Comparison of ENCODE assay signal across 1 cellular context in genomic region chr19:13150187-13150918, GRCh38.
TF ChIP-seq lines count a peak whose summit lies in the region.

IER2 (plus strand) TSS chr19:13150411; CDS start chr19:13153187, 2,776 bp downstream.
STX10 (minus strand) TSS chr19:13150375; CDS start chr19:13150173, 202 bp downstream.

TF ChIP-seq in HepG2, 621 proteins besides CTCF, POLR2A, EP300 and RAD21 (continued from another document and continues in another):
- no peak for TF ChIP-seq SNAPC4 (CRISPR knock-in tag; IDR thresholded peaks at IDR 0.05)
- TF ChIP-seq, protein P1, sequence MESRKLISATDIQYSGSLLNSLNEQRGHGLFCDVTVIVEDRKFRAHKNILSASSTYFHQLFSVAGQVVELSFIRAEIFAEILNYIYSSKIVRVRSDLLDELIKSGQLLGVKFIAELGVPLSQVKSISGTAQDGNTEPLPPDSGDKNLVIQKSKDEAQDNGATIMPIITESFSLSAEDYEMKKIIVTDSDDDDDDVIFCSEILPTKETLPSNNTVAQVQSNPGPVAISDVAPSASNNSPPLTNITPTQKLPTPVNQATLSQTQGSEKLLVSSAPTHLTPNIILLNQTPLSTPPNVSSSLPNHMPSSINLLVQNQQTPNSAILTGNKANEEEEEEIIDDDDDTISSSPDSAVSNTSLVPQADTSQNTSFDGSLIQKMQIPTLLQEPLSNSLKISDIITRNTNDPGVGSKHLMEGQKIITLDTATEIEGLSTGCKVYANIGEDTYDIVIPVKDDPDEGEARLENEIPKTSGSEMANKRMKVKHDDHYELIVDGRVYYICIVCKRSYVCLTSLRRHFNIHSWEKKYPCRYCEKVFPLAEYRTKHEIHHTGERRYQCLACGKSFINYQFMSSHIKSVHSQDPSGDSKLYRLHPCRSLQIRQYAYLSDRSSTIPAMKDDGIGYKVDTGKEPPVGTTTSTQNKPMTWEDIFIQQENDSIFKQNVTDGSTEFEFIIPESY (CRISPR knock-in tag; IDR thresholded peaks at IDR 0.05), result peak; percentile 69
- TF ChIP-seq, protein P2, sequence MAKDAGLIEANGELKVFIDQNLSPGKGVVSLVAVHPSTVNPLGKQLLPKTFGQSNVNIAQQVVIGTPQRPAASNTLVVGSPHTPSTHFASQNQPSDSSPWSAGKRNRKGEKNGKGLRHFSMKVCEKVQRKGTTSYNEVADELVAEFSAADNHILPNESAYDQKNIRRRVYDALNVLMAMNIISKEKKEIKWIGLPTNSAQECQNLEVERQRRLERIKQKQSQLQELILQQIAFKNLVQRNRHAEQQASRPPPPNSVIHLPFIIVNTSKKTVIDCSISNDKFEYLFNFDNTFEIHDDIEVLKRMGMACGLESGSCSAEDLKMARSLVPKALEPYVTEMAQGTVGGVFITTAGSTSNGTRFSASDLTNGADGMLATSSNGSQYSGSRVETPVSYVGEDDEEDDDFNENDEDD (CRISPR knock-in tag; IDR thresholded peaks at IDR 0.05; ENCODE audit: borderline replicate concordance), result peak; percentile 56; the same call in 1 of the 2 replicates
- TF ChIP-seq TARDBP (CRISPR knock-in tag; IDR thresholded peaks at IDR 0.05), result peak; percentile 94
- TF ChIP-seq FOXO1 (CRISPR knock-in tag; IDR thresholded peaks at IDR 0.05), result peak; percentile 68
- TF ChIP-seq NR2F6 (IDR thresholded peaks at IDR 0.05), result peak; percentile 54
- peak; percentile 86 for TF ChIP-seq NR2F6 (CRISPR knock-in tag; IDR thresholded peaks at IDR 0.05)
- TF ChIP-seq, protein P3, sequence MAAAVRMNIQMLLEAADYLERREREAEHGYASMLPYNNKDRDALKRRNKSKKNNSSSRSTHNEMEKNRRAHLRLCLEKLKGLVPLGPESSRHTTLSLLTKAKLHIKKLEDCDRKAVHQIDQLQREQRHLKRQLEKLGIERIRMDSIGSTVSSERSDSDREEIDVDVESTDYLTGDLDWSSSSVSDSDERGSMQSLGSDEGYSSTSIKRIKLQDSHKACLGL (CRISPR knock-in tag; IDR thresholded peaks at IDR 0.05), result peak; percentile 18; the same call in 1 of the 2 replicates
- TF ChIP-seq HOXD1 (CRISPR knock-in tag; IDR thresholded peaks at IDR 0.05), result no peak
- peak; percentile 82; the same call in 1 of the 2 replicates for TF ChIP-seq FOXK1 (CRISPR knock-in tag; IDR thresholded peaks at IDR 0.05; ENCODE audit: borderline replicate concordance, low read depth)
- TF ChIP-seq HOXA5 (CRISPR knock-in tag; IDR thresholded peaks at IDR 0.05), result no peak
- TF ChIP-seq ZNF138 (CRISPR knock-in tag; IDR thresholded peaks at IDR 0.05; ENCODE audit: low read depth), result no peak
- TF ChIP-seq NR2C2 (CRISPR knock-in tag; IDR thresholded peaks at IDR 0.05; ENCODE audit: borderline replicate concordance), result peak; percentile 89
- TF ChIP-seq SCMH1 (CRISPR knock-in tag; IDR thresholded peaks at IDR 0.05; ENCODE audit: borderline replicate concordance), result no peak
- no peak for TF ChIP-seq ZNF276 (CRISPR knock-in tag; IDR thresholded peaks at IDR 0.05; ENCODE audit: low read depth)
- TF ChIP-seq, protein P4, sequence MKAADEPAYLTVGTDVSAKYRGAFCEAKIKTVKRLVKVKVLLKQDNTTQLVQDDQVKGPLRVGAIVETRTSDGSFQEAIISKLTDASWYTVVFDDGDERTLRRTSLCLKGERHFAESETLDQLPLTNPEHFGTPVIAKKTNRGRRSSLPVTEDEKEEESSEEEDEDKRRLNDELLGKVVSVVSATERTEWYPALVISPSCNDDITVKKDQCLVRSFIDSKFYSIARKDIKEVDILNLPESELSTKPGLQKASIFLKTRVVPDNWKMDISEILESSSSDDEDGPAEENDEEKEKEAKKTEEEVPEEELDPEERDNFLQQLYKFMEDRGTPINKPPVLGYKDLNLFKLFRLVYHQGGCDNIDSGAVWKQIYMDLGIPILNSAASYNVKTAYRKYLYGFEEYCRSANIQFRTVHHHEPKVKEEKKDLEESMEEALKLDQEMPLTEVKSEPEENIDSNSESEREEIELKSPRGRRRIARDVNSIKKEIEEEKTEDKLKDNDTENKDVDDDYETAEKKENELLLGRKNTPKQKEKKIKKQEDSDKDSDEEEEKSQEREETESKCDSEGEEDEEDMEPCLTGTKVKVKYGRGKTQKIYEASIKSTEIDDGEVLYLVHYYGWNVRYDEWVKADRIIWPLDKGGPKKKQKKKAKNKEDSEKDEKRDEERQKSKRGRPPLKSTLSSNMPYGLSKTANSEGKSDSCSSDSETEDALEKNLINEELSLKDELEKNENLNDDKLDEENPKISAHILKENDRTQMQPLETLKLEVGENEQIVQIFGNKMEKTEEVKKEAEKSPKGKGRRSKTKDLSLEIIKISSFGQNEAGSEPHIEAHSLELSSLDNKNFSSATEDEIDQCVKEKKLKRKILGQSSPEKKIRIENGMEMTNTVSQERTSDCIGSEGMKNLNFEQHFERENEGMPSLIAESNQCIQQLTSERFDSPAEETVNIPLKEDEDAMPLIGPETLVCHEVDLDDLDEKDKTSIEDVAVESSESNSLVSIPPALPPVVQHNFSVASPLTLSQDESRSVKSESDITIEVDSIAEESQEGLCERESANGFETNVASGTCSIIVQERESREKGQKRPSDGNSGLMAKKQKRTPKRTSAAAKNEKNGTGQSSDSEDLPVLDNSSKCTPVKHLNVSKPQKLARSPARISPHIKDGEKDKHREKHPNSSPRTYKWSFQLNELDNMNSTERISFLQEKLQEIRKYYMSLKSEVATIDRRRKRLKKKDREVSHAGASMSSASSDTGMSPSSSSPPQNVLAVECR (CRISPR knock-in tag; IDR thresholded peaks at IDR 0.05; ENCODE audit: borderline replicate concordance), result peak; percentile 94
- 0 out of 2 replicates have a peak, but pooled peaks have one; percentile 52 for TF ChIP-seq PCBP1 (IDR thresholded peaks at IDR 0.05; ENCODE audit: borderline replicate concordance, low read depth, low read length)
- peak; percentile 85; the same call in 1 of the 2 replicates for TF ChIP-seq SP140L (CRISPR knock-in tag; IDR thresholded peaks at IDR 0.05; ENCODE audit: borderline replicate concordance)
- TF ChIP-seq HDAC1 (CRISPR knock-in tag; IDR thresholded peaks at IDR 0.05), result peak; percentile 91
- TF ChIP-seq ZNF780A (CRISPR knock-in tag; IDR thresholded peaks at IDR 0.05), result 0 out of 2 replicates have a peak, but pooled peaks have one; percentile 22
- TF ChIP-seq KLF13 (CRISPR knock-in tag; IDR thresholded peaks at IDR 0.05), result no peak
- no peak; the same call in 1 of the 2 replicates for TF ChIP-seq ZNF710 (CRISPR knock-in tag; IDR thresholded peaks at IDR 0.05; ENCODE audit: borderline replicate concordance)
- peak; percentile 75 for TF ChIP-seq ZNF691 (CRISPR knock-in tag; IDR thresholded peaks at IDR 0.05; ENCODE audit: borderline replicate concordance, low read depth)
- peak; percentile 45 for TF ChIP-seq AGO2 (optimal IDR thresholded peaks at IDR 0.05; ENCODE audit: low read depth, low read length)
- no peak for TF ChIP-seq TIGD3 (CRISPR knock-in tag; IDR thresholded peaks at IDR 0.05; ENCODE audit: borderline replicate concordance)
- TF ChIP-seq ZSCAN25 (CRISPR knock-in tag; IDR thresholded peaks at IDR 0.05), result no peak
- peak; percentile 81; the same call in 1 of the 2 replicates for TF ChIP-seq IKZF5 (CRISPR knock-in tag; IDR thresholded peaks at IDR 0.05)
- TF ChIP-seq ATF7 (IDR thresholded peaks at IDR 0.05), result no peak
- no peak for TF ChIP-seq ATF7 (CRISPR knock-in tag; IDR thresholded peaks at IDR 0.05)
- peak; percentile 26; the same call in 1 of the 2 replicates for TF ChIP-seq POGK (CRISPR knock-in tag; conservative IDR thresholded peaks at IDR 0.05)
- TF ChIP-seq RXRA (CRISPR knock-in tag; IDR thresholded peaks at IDR 0.05), result peak; percentile 74; the same call in 1 of the 2 replicates
- TF ChIP-seq MED13 (CRISPR knock-in tag; IDR thresholded peaks at IDR 0.05), result no peak; the same call in 1 of the 2 replicates
- TF ChIP-seq ZNF720 (CRISPR knock-in tag; IDR thresholded peaks at IDR 0.05), result no peak
- peak; percentile 58; the same call in 1 of the 2 replicates for TF ChIP-seq SRF (IDR thresholded peaks at IDR 0.05; ENCODE audit: low read depth, low read length)
